Comparison of ENCODE assay signal across 1 cellular context in genomic region chr9:137240321-137240840, GRCh38.
TF ChIP-seq lines count a peak whose summit lies in the region.

No MANE protein-coding gene starts in this region.

TF ChIP-seq in HepG2, 621 proteins besides CTCF, POLR2A, EP300 and RAD21 (continued from another document and continues in another):
- TF ChIP-seq ZNF687 (CRISPR knock-in tag; IDR thresholded peaks at IDR 0.05), result peak; percentile 95
- TF ChIP-seq TBP (CRISPR knock-in tag; IDR thresholded peaks at IDR 0.05), result no peak
- no peak for TF ChIP-seq DRAP1 (CRISPR knock-in tag; IDR thresholded peaks at IDR 0.05)
- TF ChIP-seq CHCHD3 (CRISPR knock-in tag; IDR thresholded peaks at IDR 0.05), result no peak
- TF ChIP-seq PAWR (CRISPR knock-in tag; IDR thresholded peaks at IDR 0.05; ENCODE audit: borderline replicate concordance), result no peak
- peak; percentile 72 for TF ChIP-seq ZNF781 (CRISPR knock-in tag; IDR thresholded peaks at IDR 0.05; ENCODE audit: borderline replicate concordance, not compliant biosample characterization)
- no peak for TF ChIP-seq TSC22D2 (CRISPR knock-in tag; IDR thresholded peaks at IDR 0.05; ENCODE audit: borderline replicate concordance)
- TF ChIP-seq NFE2 (CRISPR knock-in tag; IDR thresholded peaks at IDR 0.05), result no peak
- TF ChIP-seq ZFP62 (CRISPR knock-in tag; IDR thresholded peaks at IDR 0.05), result no peak
- peak; percentile 63; the same call in 1 of the 2 replicates for TF ChIP-seq RXRA (CRISPR knock-in tag; IDR thresholded peaks at IDR 0.05)
- no peak for TF ChIP-seq DR1 (CRISPR knock-in tag; IDR thresholded peaks at IDR 0.05)
- TF ChIP-seq, protein P1, sequence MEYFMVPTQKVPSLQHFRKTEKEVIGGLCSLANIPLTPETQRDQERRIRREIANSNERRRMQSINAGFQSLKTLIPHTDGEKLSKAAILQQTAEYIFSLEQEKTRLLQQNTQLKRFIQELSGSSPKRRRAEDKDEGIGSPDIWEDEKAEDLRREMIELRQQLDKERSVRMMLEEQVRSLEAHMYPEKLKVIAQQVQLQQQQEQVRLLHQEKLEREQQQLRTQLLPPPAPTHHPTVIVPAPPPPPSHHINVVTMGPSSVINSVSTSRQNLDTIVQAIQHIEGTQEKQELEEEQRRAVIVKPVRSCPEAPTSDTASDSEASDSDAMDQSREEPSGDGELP (IDR thresholded peaks at IDR 0.05; ENCODE audit: borderline replicate concordance, low read depth), result peak; percentile 14; the same call in 1 of the 2 replicates
- TF ChIP-seq, protein P2, sequence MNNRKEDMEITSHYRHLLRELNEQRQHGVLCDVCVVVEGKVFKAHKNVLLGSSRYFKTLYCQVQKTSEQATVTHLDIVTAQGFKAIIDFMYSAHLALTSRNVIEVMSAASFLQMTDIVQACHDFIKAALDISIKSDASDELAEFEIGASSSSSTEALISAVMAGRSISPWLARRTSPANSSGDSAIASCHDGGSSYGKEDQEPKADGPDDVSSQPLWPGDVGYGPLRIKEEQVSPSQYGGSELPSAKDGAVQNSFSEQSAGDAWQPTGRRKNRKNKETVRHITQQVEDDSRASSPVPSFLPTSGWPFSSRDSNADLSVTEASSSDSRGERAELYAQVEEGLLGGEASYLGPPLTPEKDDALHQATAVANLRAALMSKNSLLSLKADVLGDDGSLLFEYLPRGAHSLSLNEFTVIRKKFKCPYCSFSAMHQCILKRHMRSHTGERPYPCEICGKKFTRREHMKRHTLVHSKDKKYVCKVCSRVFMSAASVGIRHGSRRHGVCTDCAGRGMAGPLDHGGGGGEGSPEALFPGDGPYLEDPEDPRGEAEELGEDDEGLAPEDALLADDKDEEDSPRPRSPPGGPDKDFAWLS (CRISPR knock-in tag; IDR thresholded peaks at IDR 0.05; ENCODE audit: borderline replicate concordance), result no peak
- TF ChIP-seq ZNF776 (CRISPR knock-in tag; IDR thresholded peaks at IDR 0.05), result no peak
- TF ChIP-seq ZNF256 (CRISPR knock-in tag; conservative IDR thresholded peaks at IDR 0.05), result 0 out of 2 replicates have a peak, but pooled peaks have one; percentile 24
- peak; percentile 95 for TF ChIP-seq ZNF709 (CRISPR knock-in tag; IDR thresholded peaks at IDR 0.05)
- no peak for TF ChIP-seq GATA4 (IDR thresholded peaks at IDR 0.05; ENCODE audit: borderline replicate concordance, low read depth)
- no peak for TF ChIP-seq TOE1 (CRISPR knock-in tag; IDR thresholded peaks at IDR 0.05)
- TF ChIP-seq SP5 (CRISPR knock-in tag; IDR thresholded peaks at IDR 0.05; ENCODE audit: borderline replicate concordance, low read depth), result 0 out of 2 replicates have a peak, but pooled peaks have one; percentile 34
- TF ChIP-seq, protein P3, sequence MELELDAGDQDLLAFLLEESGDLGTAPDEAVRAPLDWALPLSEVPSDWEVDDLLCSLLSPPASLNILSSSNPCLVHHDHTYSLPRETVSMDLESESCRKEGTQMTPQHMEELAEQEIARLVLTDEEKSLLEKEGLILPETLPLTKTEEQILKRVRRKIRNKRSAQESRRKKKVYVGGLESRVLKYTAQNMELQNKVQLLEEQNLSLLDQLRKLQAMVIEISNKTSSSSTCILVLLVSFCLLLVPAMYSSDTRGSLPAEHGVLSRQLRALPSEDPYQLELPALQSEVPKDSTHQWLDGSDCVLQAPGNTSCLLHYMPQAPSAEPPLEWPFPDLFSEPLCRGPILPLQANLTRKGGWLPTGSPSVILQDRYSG (CRISPR knock-in tag; IDR thresholded peaks at IDR 0.05), result no peak
- 0 out of 2 replicates have a peak, but pooled peaks have one; percentile 57 for TF ChIP-seq ISL2 (CRISPR knock-in tag; IDR thresholded peaks at IDR 0.05)
- TF ChIP-seq NKX3-1 (CRISPR knock-in tag; IDR thresholded peaks at IDR 0.05), result peak; percentile 79; the same call in 1 of the 2 replicates
- peak; percentile 40; the same call in 1 of the 2 replicates for TF ChIP-seq KAT8 (CRISPR knock-in tag; IDR thresholded peaks at IDR 0.05)
- TF ChIP-seq ZNF747 (CRISPR knock-in tag; IDR thresholded peaks at IDR 0.05; ENCODE audit: borderline replicate concordance), result peak; percentile 74; the same call in 1 of the 2 replicates
- no peak for TF ChIP-seq CEBPZ (IDR thresholded peaks at IDR 0.05; ENCODE audit: low read length)
- TF ChIP-seq, protein P4, sequence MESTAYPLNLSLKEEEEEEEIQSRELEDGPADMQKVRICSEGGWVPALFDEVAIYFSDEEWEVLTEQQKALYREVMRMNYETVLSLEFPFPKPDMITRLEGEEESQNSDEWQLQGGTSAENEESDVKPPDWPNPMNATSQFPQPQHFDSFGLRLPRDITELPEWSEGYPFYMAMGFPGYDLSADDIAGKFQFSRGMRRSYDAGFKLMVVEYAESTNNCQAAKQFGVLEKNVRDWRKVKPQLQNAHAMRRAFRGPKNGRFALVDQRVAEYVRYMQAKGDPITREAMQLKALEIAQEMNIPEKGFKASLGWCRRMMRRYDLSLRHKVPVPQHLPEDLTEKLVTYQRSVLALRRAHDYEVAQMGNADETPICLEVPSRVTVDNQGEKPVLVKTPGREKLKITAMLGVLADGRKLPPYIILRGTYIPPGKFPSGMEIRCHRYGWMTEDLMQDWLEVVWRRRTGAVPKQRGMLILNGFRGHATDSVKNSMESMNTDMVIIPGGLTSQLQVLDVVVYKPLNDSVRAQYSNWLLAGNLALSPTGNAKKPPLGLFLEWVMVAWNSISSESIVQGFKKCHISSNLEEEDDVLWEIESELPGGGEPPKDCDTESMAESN (CRISPR knock-in tag; conservative IDR thresholded peaks at IDR 0.05), result peak; percentile 89
- peak; percentile 57; the same call in 1 of the 2 replicates for TF ChIP-seq ZNF296 (CRISPR knock-in tag; conservative IDR thresholded peaks at IDR 0.05)
- TF ChIP-seq, protein P5, sequence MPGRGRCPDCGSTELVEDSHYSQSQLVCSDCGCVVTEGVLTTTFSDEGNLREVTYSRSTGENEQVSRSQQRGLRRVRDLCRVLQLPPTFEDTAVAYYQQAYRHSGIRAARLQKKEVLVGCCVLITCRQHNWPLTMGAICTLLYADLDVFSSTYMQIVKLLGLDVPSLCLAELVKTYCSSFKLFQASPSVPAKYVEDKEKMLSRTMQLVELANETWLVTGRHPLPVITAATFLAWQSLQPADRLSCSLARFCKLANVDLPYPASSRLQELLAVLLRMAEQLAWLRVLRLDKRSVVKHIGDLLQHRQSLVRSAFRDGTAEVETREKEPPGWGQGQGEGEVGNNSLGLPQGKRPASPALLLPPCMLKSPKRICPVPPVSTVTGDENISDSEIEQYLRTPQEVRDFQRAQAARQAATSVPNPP (CRISPR knock-in tag; IDR thresholded peaks at IDR 0.05), result no peak
- TF ChIP-seq, protein P6, sequence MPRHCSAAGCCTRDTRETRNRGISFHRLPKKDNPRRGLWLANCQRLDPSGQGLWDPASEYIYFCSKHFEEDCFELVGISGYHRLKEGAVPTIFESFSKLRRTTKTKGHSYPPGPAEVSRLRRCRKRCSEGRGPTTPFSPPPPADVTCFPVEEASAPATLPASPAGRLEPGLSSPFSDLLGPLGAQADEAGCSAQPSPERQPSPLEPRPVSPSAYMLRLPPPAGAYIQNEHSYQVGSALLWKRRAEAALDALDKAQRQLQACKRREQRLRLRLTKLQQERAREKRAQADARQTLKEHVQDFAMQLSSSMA (CRISPR knock-in tag; IDR thresholded peaks at IDR 0.05), result peak; percentile 64; the same call in 1 of the 2 replicates
- TF ChIP-seq SMARCE1 (IDR thresholded peaks at IDR 0.05; ENCODE audit: borderline replicate concordance), result no peak
- TF ChIP-seq KMT2B (CRISPR knock-in tag; IDR thresholded peaks at IDR 0.05), result no peak
- peak; percentile 89; the same call in 1 of the 2 replicates for TF ChIP-seq NCOA1 (CRISPR knock-in tag; IDR thresholded peaks at IDR 0.05)
- peak; percentile 89 for TF ChIP-seq ZNF557 (CRISPR knock-in tag; IDR thresholded peaks at IDR 0.05)
- no peak for TF ChIP-seq SUZ12 (IDR thresholded peaks at IDR 0.05; ENCODE audit: low read depth, low read length)
- peak; percentile 64 for TF ChIP-seq ZNF205 (CRISPR knock-in tag; IDR thresholded peaks at IDR 0.05)
- no peak for TF ChIP-seq ZNF382 (CRISPR knock-in tag; IDR thresholded peaks at IDR 0.05; ENCODE audit: borderline replicate concordance)
- no peak for TF ChIP-seq LCORL (IDR thresholded peaks at IDR 0.05)
- TF ChIP-seq LCORL (CRISPR knock-in tag; IDR thresholded peaks at IDR 0.05), result peak; percentile 59; the same call in 1 of the 2 replicates
- TF ChIP-seq TAF1 (CRISPR knock-in tag; IDR thresholded peaks at IDR 0.05), result peak; percentile 11; the same call in 1 of the 2 replicates
- no peak for TF ChIP-seq CENPX (CRISPR knock-in tag; IDR thresholded peaks at IDR 0.05)
- peak; percentile 67; the same call in 1 of the 2 replicates for TF ChIP-seq CBFB (CRISPR knock-in tag; IDR thresholded peaks at IDR 0.05)
- TF ChIP-seq KDM1A (CRISPR knock-in tag; IDR thresholded peaks at IDR 0.05), result no peak
- TF ChIP-seq WIZ (CRISPR knock-in tag; IDR thresholded peaks at IDR 0.05), result peak; percentile 64
- TF ChIP-seq PAX8 (CRISPR knock-in tag; IDR thresholded peaks at IDR 0.05; ENCODE audit: borderline replicate concordance), result no peak; the same call in 1 of the 2 replicates
- TF ChIP-seq CERS6 (CRISPR knock-in tag; IDR thresholded peaks at IDR 0.05), result no peak
- TF ChIP-seq TAF15 (IDR thresholded peaks at IDR 0.05; ENCODE audit: low read depth, low read length, poor library complexity, severe bottlenecking), result no peak
- TF ChIP-seq IRF2 (CRISPR knock-in tag; IDR thresholded peaks at IDR 0.05), result no peak
- TF ChIP-seq KDM4B (CRISPR knock-in tag; IDR thresholded peaks at IDR 0.05), result peak; percentile 79; the same call in 1 of the 2 replicates
- TF ChIP-seq HDAC6 (IDR thresholded peaks at IDR 0.05; ENCODE audit: low read depth, low read length), result no peak
- no peak for TF ChIP-seq CREM (IDR thresholded peaks at IDR 0.05)
- no peak for TF ChIP-seq CREM (CRISPR knock-in tag; IDR thresholded peaks at IDR 0.05)
- TF ChIP-seq CREBL2 (CRISPR knock-in tag; IDR thresholded peaks at IDR 0.05; ENCODE audit: borderline replicate concordance), result no peak
- TF ChIP-seq ZNF616 (CRISPR knock-in tag; IDR thresholded peaks at IDR 0.05; ENCODE audit: low read depth), result peak; percentile 93
- TF ChIP-seq JUNB (CRISPR knock-in tag; IDR thresholded peaks at IDR 0.05; ENCODE audit: borderline replicate concordance), result no peak
- TF ChIP-seq ARNTL (CRISPR knock-in tag; IDR thresholded peaks at IDR 0.05), result peak; percentile 81; the same call in 1 of the 2 replicates
- TF ChIP-seq MED1 (CRISPR knock-in tag; IDR thresholded peaks at IDR 0.05), result peak; percentile 80
- peak; percentile 42 for TF ChIP-seq RARA (CRISPR knock-in tag; IDR thresholded peaks at IDR 0.05)
